Comparison of ENCODE assay signal across 34 cellular contexts in genomic region chr16:1130382-1130781, GRCh38. TPM values are rescaled to one million over a fixed set of nuclear protein-coding genes. Genes with fewer than 3 reads are reported as not detected.
"Had no signal": no experiment of that assay in that cellular context is flagged by ENCODE, and none has a peak within 500 bp of the region (broad histone marks: within the 10 kb centered on the region; RNA-seq: fewer than 3 reads in every experiment).

No MANE protein-coding gene starts in this region.

- H3K4me3 ChIP-seq: colonic mucosa, esophagus squamous epithelium, gastrocnemius medialis, heart right ventricle, left lung, lower lobe of right lung, mucosa of descending colon had no signal

- H3K4me1 ChIP-seq: colonic mucosa, gastrocnemius medialis, heart right ventricle, left lung, lower lobe of right lung had no signal

- FAIRE-seq: endometrium, islet of Langerhans, keratinocyte had no signal

- H3K27ac ChIP-seq: colonic mucosa, epithelial cell of prostate, esophagus squamous epithelium, gastrocnemius medialis, heart right ventricle, left lung, lower lobe of right lung had no signal

- H3K36me3 ChIP-seq: colonic mucosa, esophagus squamous epithelium, gastrocnemius medialis, heart right ventricle, left lung, lower lobe of right lung had no signal

- DNase-seq: colonic mucosa; cortex of kidney; effector CD8-positive, alpha-beta T cell; effector memory CD8-positive, alpha-beta T cell; endodermal cell; erythroblast; esophagus squamous epithelium; foreskin fibroblast; foreskin melanocyte; gastrocnemius medialis; glutamatergic neuron; head of caudate nucleus; heart right ventricle; hippocampal formation; left cardiac atrium; left lung; left ventricle myocardium superior; lower lobe of right lung; mesenchymal stem cell; mucosa of descending colon; naive B cell had no signal

- H3K9me3 ChIP-seq: colonic mucosa, esophagus squamous epithelium, gastrocnemius medialis, heart right ventricle, left lung, lower lobe of right lung, mucosa of descending colon had no signal

- ATAC-seq: effector memory CD8-positive, alpha-beta T cell; esophagus mucosa; gastrocnemius medialis; heart right ventricle; left cardiac atrium; left lung; left ventricle myocardium superior; lower lobe of right lung; mucosa of descending colon had no signal

RNA-seq across cellular contexts. Expression of gene CACNA1H, which starts 22.5 kb away (rescaled TPM):
- polyA plus RNA-seq: keratinocyte had no signal

RNA-seq across cellular contexts. Expression of gene C1QTNF8, which starts 34.3 kb away (rescaled TPM):
- total RNA-seq: colonic mucosa, dermis microvascular lymphatic vessel endothelial cell, esophagus mucosa, esophagus squamous epithelium, gastrocnemius medialis, glomerular endothelial cell, kidney epithelial cell, left cardiac atrium, left lung, left ventricle myocardium superior, lower leg skin, lower lobe of right lung, lung microvascular endothelial cell, mesenteric fat pad, mesothelial cell of epicardium, mucosa of descending colon, myocyte had no signal
- polyA plus RNA-seq: heart right ventricle, keratinocyte had no signal

RNA-seq across cellular contexts. Expression of gene SSTR5, which starts 57.8 kb away (rescaled TPM):
- total RNA-seq: esophagus mucosa, esophagus squamous epithelium, glomerular endothelial cell, kidney epithelial cell, left lung, lower lobe of right lung, mesenteric fat pad, mesothelial cell of epicardium, mucosa of descending colon had no signal
- polyA plus RNA-seq: keratinocyte had no signal
